In the genomic region with DNA sequence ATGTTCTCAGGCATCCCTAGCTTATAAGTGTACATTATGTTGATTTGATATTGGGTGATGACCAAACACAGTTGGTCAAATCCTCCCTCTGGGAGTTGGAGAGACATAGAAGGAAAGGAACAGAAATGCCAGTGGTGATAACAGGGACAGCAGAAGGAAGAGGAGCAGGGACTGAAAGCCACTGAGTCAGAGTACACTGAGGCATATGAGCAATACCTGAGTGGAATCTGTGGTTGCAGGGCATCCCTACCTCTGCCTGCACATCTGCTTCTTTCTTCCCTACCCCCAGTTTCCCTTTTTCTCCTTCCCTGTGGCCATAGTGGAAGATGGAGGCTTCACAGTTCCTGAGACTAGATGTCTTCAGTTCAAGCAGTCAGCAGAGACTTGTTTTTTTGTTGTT, we compare ENCODE assay signal across 28 cellular contexts.
"Had no signal": no experiment of that assay in that cellular context is flagged by ENCODE, and none has a peak within 500 bp of the region (broad histone marks: within the 10 kb centered on the region; RNA-seq: fewer than 3 reads in every experiment).

No MANE protein-coding gene starts in this region.

- H3K36me3 ChIP-seq: breast epithelium had no signal

- H3K9ac ChIP-seq: KMS-11 had no signal

- H3K9me3 ChIP-seq: breast epithelium, MG63 had no signal

- H3K27me3 ChIP-seq: breast epithelium, MG63 had no signal

- DNase-seq: activated CD4-positive, alpha-beta memory T cell treated with anti-CD3 and anti-CD28 coated beads for 36 hours; activated CD4-positive, alpha-beta T cell treated with anti-CD3 and anti-CD28 coated beads, Interleukin-2, amount 10 ng/mL, durations not matched to agents 7 days and 5 days; activated CD4-positive, CD25-positive, alpha-beta regulatory T cell; activated CD8-positive, alpha-beta memory T cell treated with anti-CD3 and anti-CD28 coated beads for 24 hours; activated gamma-delta T cell treated with Interleukin-2 at 50 U/mL for 16 hours; activated naive CD4-positive, alpha-beta T cell treated with anti-CD3 and anti-CD28 coated beads, Interleukin-2, amount 10 ng/mL, durations not matched to agents 7 days and 5 days; activated naive CD8-positive, alpha-beta T cell treated with anti-CD3 and anti-CD28 coated beads for 36 hours; activated T-cell treated with anti-CD3 and anti-CD28 coated beads for 4 hours; activated T-cell treated with anti-CD3 and anti-CD28 coated beads, Interleukin-2, amount 50 U/mL, for 48 hours; central memory CD4-positive, alpha-beta T cell; MG63; MV-4-11; NCI-H1436; NCI-H187; NCI-H2081; NCI-H524 treated with DMSO at 0.1 percent for 48 hours; NCI-H748 treated with DMSO at 0.1 percent for 48 hours; OCI-M1; RPMI8226; T-cell; T-helper 2 cell; T1000 had no signal

- H3K27me3 Mint-ChIP-seq: activated CD4-positive, alpha-beta memory T cell treated with anti-CD3 and anti-CD28 coated beads for 36 hours; activated CD4-positive, alpha-beta T cell treated with anti-CD3 and anti-CD28 coated beads, Interleukin-2, amount 10 ng/mL, durations not matched to agents 7 days and 5 days; activated naive CD4-positive, alpha-beta T cell treated with anti-CD3 and anti-CD28 coated beads, Interleukin-2, amount 10 ng/mL, durations not matched to agents 7 days and 5 days; activated naive CD8-positive, alpha-beta T cell treated with anti-CD3 and anti-CD28 coated beads for 36 hours; T-cell had no signal

- ATAC-seq: Panc1, Right ventricle myocardium inferior, T-cell had no signal

- H3K4me2 ChIP-seq: KMS-11 had no signal

- H3K27ac Mint-ChIP-seq: activated CD4-positive, alpha-beta memory T cell treated with anti-CD3 and anti-CD28 coated beads for 36 hours; activated CD4-positive, alpha-beta T cell treated with anti-CD3 and anti-CD28 coated beads, Interleukin-2, amount 10 ng/mL, durations not matched to agents 7 days and 5 days; activated naive CD4-positive, alpha-beta T cell treated with anti-CD3 and anti-CD28 coated beads, Interleukin-2, amount 10 ng/mL, durations not matched to agents 7 days and 5 days; activated naive CD8-positive, alpha-beta T cell treated with anti-CD3 and anti-CD28 coated beads for 36 hours; activated T-helper 2 cell treated with anti-CD3 and anti-CD28 coated beads, Interferon-gamma antibody, Interleukin-2, Interleukin-4, amounts not matched to agents 10 μg/mL and 5 μg/mL and 100 μg/mL, durations not matched to agents 14 hours and 24 hours and 36 hours; T-cell had no signal

- H3K9me3 Mint-ChIP-seq: activated naive CD4-positive, alpha-beta T cell treated with anti-CD3 and anti-CD28 coated beads, Interleukin-2, amount 10 ng/mL, durations not matched to agents 7 days and 5 days; activated naive CD8-positive, alpha-beta T cell treated with anti-CD3 and anti-CD28 coated beads for 36 hours; activated T-helper 2 cell treated with anti-CD3 and anti-CD28 coated beads, Interferon-gamma antibody, Interleukin-2, Interleukin-4, amounts not matched to agents 10 μg/mL and 5 μg/mL and 100 μg/mL, durations not matched to agents 14 hours and 24 hours and 36 hours had no signal

- H3K4me1 ChIP-seq: breast epithelium had no signal

- H3K27ac ChIP-seq: breast epithelium, KMS-11, SK-N-MC had no signal

- H3K4me3 ChIP-seq: breast epithelium, MG63, SK-N-MC had no signal

- H3K4me3 Mint-ChIP-seq: activated CD4-positive, alpha-beta memory T cell treated with anti-CD3 and anti-CD28 coated beads for 36 hours; activated CD4-positive, alpha-beta T cell treated with anti-CD3 and anti-CD28 coated beads, Interleukin-2, amount 10 ng/mL, durations not matched to agents 7 days and 5 days; activated naive CD4-positive, alpha-beta T cell treated with anti-CD3 and anti-CD28 coated beads, Interleukin-2, amount 10 ng/mL, durations not matched to agents 7 days and 5 days; activated naive CD8-positive, alpha-beta T cell treated with anti-CD3 and anti-CD28 coated beads for 36 hours; T-cell had no signal

- H3K4me1 Mint-ChIP-seq: activated CD4-positive, alpha-beta T cell treated with anti-CD3 and anti-CD28 coated beads, Interleukin-2, amount 10 ng/mL, durations not matched to agents 7 days and 5 days; activated naive CD4-positive, alpha-beta T cell treated with anti-CD3 and anti-CD28 coated beads, Interleukin-2, amount 10 ng/mL, durations not matched to agents 7 days and 5 days; activated naive CD8-positive, alpha-beta T cell treated with anti-CD3 and anti-CD28 coated beads for 36 hours; T-cell had no signal
